In genomic region chr2:34102359-34102758, GRCh38 we compare ENCODE assay signal across 32 cellular contexts.
DNase-seq lines count a peak whose midpoint lies in the region; ATAC-seq and TF ChIP-seq lines count a peak whose summit lies in the region.
"Had no signal": no experiment of that assay in that cellular context is flagged by ENCODE, and none has a peak within 500 bp of the region (broad histone marks: within the 10 kb centered on the region; RNA-seq: fewer than 3 reads in every experiment).

No MANE protein-coding gene starts in this region.

- H3K4me3 Mint-ChIP-seq in T-helper 17 cell (no peak overlapping the region), Caco-2 (ENCODE audit: unreplicated experiment) (no peak overlapping the region)
- H3K4me3 Mint-ChIP-seq: B cell, naive B cell had no signal

- WGBS in IMR-90 (ENCODE audit: extremely low coverage in 2 of 2, insufficient read length in 1 of 2), 2 experiments: no CpG with 5 or more reads among the region's 2 CpGs
- 18% methylated on average over 2 of the region's 2 CpGs for WGBS in mammary epithelial cell (ENCODE audit: low coverage, missing lambda C conversion rate)
- no CpG with 5 or more reads among the region's 2 CpGs for WGBS in neuronal stem cell (ENCODE audit: extremely low coverage in 2 of 2, insufficient read length in 2 of 2, insufficient replicate concordance in 1 of 2), 2 donors

- H3K27ac ChIP-seq in IMR-90 (ENCODE audit: insufficient read depth, low read length) (no peak overlapping the region), mammary epithelial cell (ENCODE audit: insufficient read depth, low read depth, low read length) (no peak overlapping the region), foreskin keratinocyte (no peak overlapping the region), neuronal stem cell (replicated peaks; ENCODE audit: low read length) (no peak overlapping the region)
- H3K27ac ChIP-seq: adrenal gland, esophagus squamous epithelium, HL-60, tibial artery, VCaP had no signal

- H2BK20ac ChIP-seq in IMR-90 (ENCODE audit: low read depth, low read length): no peak overlapping the region

- no peak overlapping the region for H3K18ac ChIP-seq in IMR-90 (ENCODE audit: low read depth, low read length)
- H3K18ac ChIP-seq in neuronal stem cell (ENCODE audit: low read length): no peak overlapping the region

- CTCF ChIA-PET in IMR-90 (lab: Yijun Ruan, JAX) (interaction anchor here (0.6 kb wide), 1 partner anchor 1140 kb away, joined by 3 read pairs; no protein-coding TSS in a partner anchor), mammary epithelial cell (lab: Charles Lee; ENCODE audit: low non-redundant PET) (no interaction called here), Caco-2 (lab: Charles Lee) (no interaction called here)

- peaks cover 26% of the 10 kb centered on the region for H3K27me3 Mint-ChIP-seq in T-helper 17 cell
- H3K27me3 Mint-ChIP-seq in Caco-2 (ENCODE audit: insufficient read depth, unreplicated experiment): peaks cover 13% of the 10 kb centered on the region
- H3K27me3 Mint-ChIP-seq: B cell had no signal

- no peak for TF ChIP-seq POLR2A in IMR-90 (IDR thresholded peaks at IDR 0.05; ENCODE audit: low read depth, low read length)

- H3K36me3 Mint-ChIP-seq in T-helper 17 cell (ENCODE audit: low read depth) (no peaks in the 10 kb centered on the region), Caco-2 (ENCODE audit: insufficient read depth, unreplicated experiment) (no peaks in the 10 kb centered on the region)
- H3K36me3 Mint-ChIP-seq: naive B cell had no signal

- H4K8ac ChIP-seq in IMR-90 (ENCODE audit: low read depth in 2 of 2, low read length in 2 of 2) (no peak overlapping the region), neuronal stem cell (ENCODE audit: low read depth, low read length) (no peak overlapping the region)

- ATAC-seq in IMR-90 (ENCODE audit: low read depth): no peak
- no peak for ATAC-seq in foreskin keratinocyte
- ATAC-seq in T-helper 17 cell: no peak
- ATAC-seq: left colon; Panc1; stimulated activated naive CD8-positive, alpha-beta T cell treated with anti-CD3 and anti-CD28 coated beads, Interleukin-15, Interleukin-2, amounts not matched to agents 100 U/mL and 50 U/mL, for 24 hours had no signal

- H3K9ac ChIP-seq in IMR-90 (ENCODE audit: low read depth, low read length) (no peak overlapping the region), mammary epithelial cell (ENCODE audit: insufficient read depth, low read length) (no peak overlapping the region), neuronal stem cell (ENCODE audit: low read depth, low read length, poor library complexity) (no peak overlapping the region)

- no peaks in the 10 kb centered on the region for H3K79me1 ChIP-seq in IMR-90 (ENCODE audit: low read depth in 1 of 2, low read length in 2 of 2)
- no peaks in the 10 kb centered on the region for H3K79me1 ChIP-seq in neuronal stem cell (ENCODE audit: low read depth, low read length)

- no peaks in the 10 kb centered on the region for H3K9me1 ChIP-seq in IMR-90 (ENCODE audit: insufficient read depth, low read length)

- no peak overlapping the region for H2AFZ ChIP-seq in IMR-90 (replicated peaks; ENCODE audit: low read length, poor library complexity)
- no peak overlapping the region for H2AFZ ChIP-seq in mammary epithelial cell (ENCODE audit: low read depth, low read length)
- H2AFZ ChIP-seq in neuronal stem cell (ENCODE audit: low read length): no peak overlapping the region

- no peaks in the 10 kb centered on the region for H4K20me1 ChIP-seq in IMR-90 (ENCODE audit: insufficient read depth, low read length)
- H4K20me1 ChIP-seq in mammary epithelial cell (ENCODE audit: insufficient read depth, low read length): no peaks in the 10 kb centered on the region

- no peaks in the 10 kb centered on the region for H3K4me1 ChIP-seq in IMR-90 (ENCODE audit: control insufficient read depth, insufficient read depth, low read length)
- peaks cover 17% of the 10 kb centered on the region for H3K4me1 ChIP-seq in mammary epithelial cell (ENCODE audit: insufficient read depth, low read length)
- H3K4me1 ChIP-seq in foreskin keratinocyte: peaks cover 21% of the 10 kb centered on the region
- H3K4me1 ChIP-seq in Caco-2: no peaks in the 10 kb centered on the region
- H3K4me1 ChIP-seq in neuronal stem cell (ENCODE audit: control insufficient read depth in 2 of 2, insufficient read depth in 1 of 2, low read depth in 1 of 2, low read length in 2 of 2): peaks cover 0 to 11% of the 10 kb centered on the region in 2 donors
- H3K4me1 ChIP-seq: adrenal gland, esophagus squamous epithelium, tibial artery had no signal

- BruUV-seq in IMR-90 (replicated peaks; lab: Mats Ljungman, UMichigan): no TSS peak
- BruUV-seq in mammary epithelial cell (replicated peaks; lab: Mats Ljungman, UMichigan): no TSS peak
- BruUV-seq in Caco-2 (replicated peaks; lab: Mats Ljungman, UMichigan): no TSS peak

- no peak overlapping the region for H3K4me3 ChIP-seq in IMR-90 (ENCODE audit: insufficient read depth, low read depth, low read length)
- H3K4me3 ChIP-seq in mammary epithelial cell (replicated peaks in 1 of 3; ENCODE audit: insufficient read depth in 1 of 3, low read depth in 2 of 3, low read length in 3 of 3): no peak overlapping the region
- no peak overlapping the region for H3K4me3 ChIP-seq in Caco-2 (ENCODE audit: low read depth, low read length)
- no peak overlapping the region for H3K4me3 ChIP-seq in neuronal stem cell (ENCODE audit: low read length in 2 of 2)
- H3K4me3 ChIP-seq: adrenal gland, esophagus squamous epithelium, MG63, tibial artery had no signal

- in situ Hi-C loops in IMR-90 (cut with MboI; ENCODE audit: low sequenced_read_pairs) (no loop called here), mammary epithelial cell (cut with MboI; ENCODE audit: low sequenced_read_pairs in 2 of 2) (no loop called here)

- no peak for TF ChIP-seq RAD21 in IMR-90 (IDR thresholded peaks at IDR 0.05; ENCODE audit: low read length)

- no peak for TF ChIP-seq CTCF in IMR-90 (conservative IDR thresholded peaks at IDR 0.05; ENCODE audit: low read depth, low read length)
- no peak for TF ChIP-seq CTCF in mammary epithelial cell (conservative IDR thresholded peaks at IDR 0.05 in 1 of 2, IDR thresholded peaks at IDR 0.05 in 1 of 2; ENCODE audit: extremely low read depth in 1 of 2, insufficient read depth in 1 of 2, low read depth in 1 of 2, low read length in 2 of 2)
- no peak for TF ChIP-seq CTCF in foreskin keratinocyte (conservative IDR thresholded peaks at IDR 0.05)
- TF ChIP-seq CTCF in Caco-2 (IDR thresholded peaks at IDR 0.05; ENCODE audit: insufficient read depth in 1 of 2, low read depth in 1 of 2, low read length in 1 of 2, severe bottlenecking in 1 of 2, unreplicated experiment in 1 of 2): no peak

- H3K27ac Mint-ChIP-seq in T-helper 17 cell: no peak overlapping the region
- H3K27ac Mint-ChIP-seq in Caco-2 (ENCODE audit: unreplicated experiment): no peak overlapping the region
- H3K27ac Mint-ChIP-seq: B cell, naive B cell had no signal

- no peaks in the 10 kb centered on the region for H3K27me3 ChIP-seq in IMR-90 (ENCODE audit: control insufficient read depth, insufficient read depth, low read length)
- no peaks in the 10 kb centered on the region for H3K27me3 ChIP-seq in mammary epithelial cell (ENCODE audit: insufficient read depth, low read length)
- peaks cover 14% of the 10 kb centered on the region for H3K27me3 ChIP-seq in foreskin keratinocyte
- no peaks in the 10 kb centered on the region for H3K27me3 ChIP-seq in Caco-2 (replicated peaks; ENCODE audit: control insufficient read depth, insufficient read depth, low read length)
- H3K27me3 ChIP-seq in neuronal stem cell (ENCODE audit: control insufficient read depth in 3 of 3, insufficient read depth in 3 of 3, low read depth in 1 of 3, low read length in 3 of 3): no peaks in the 10 kb centered on the region
- H3K27me3 ChIP-seq: adrenal gland, esophagus squamous epithelium, MG63, tibial artery had no signal

- POLR2A ChIA-PET in IMR-90 (lab: Charles Lee; ENCODE audit: unreplicated experiment) (no interaction called here), Caco-2 (lab: Charles Lee) (no interaction called here)

- dilution Hi-C loops in IMR-90 (cut with HindIII; ENCODE audit: low sequenced_read_pairs, unreplicated experiment) (no loop called here), mammary epithelial cell (cut with HindIII; ENCODE audit: low sequenced_read_pairs) (no loop called here)

- H2BK5ac ChIP-seq in IMR-90 (ENCODE audit: low read depth, low read length, poor library complexity, severe bottlenecking) (no peak overlapping the region), neuronal stem cell (ENCODE audit: low read length) (no peak overlapping the region)

- H3K4me1 Mint-ChIP-seq in T-helper 17 cell (peaks cover 4% of the 10 kb centered on the region), Caco-2 (ENCODE audit: low read depth, unreplicated experiment) (no peaks in the 10 kb centered on the region)
- H3K4me1 Mint-ChIP-seq: B cell, naive B cell had no signal

- H3K23ac ChIP-seq in IMR-90 (ENCODE audit: low read depth, low read length) (no peak overlapping the region), neuronal stem cell (ENCODE audit: low read depth, low read length, poor library complexity) (no peak overlapping the region)

- no peak overlapping the region for H2AK9ac ChIP-seq in IMR-90 (replicated peaks; ENCODE audit: low read depth, low read length, poor library complexity)

- H4K5ac ChIP-seq in IMR-90 (ENCODE audit: low read depth, low read length): no peak overlapping the region

- no peaks in the 10 kb centered on the region for H3K79me2 ChIP-seq in mammary epithelial cell (ENCODE audit: insufficient read depth, low read length)

- DNase-seq in A172 (ENCODE audit: low spot score) (peak; percentile 31), IMR-90 (peak; percentile 4), mammary epithelial cell (peak; percentile 67), foreskin keratinocyte (peak; percentile 58 to 67), T-helper 17 cell (no peak), mucosa of gallbladder (ENCODE audit: low spot score) (no peak), Caco-2 (no peak), neuronal stem cell (ENCODE audit: low spot score) (no peak)
- DNase-seq: 8988T; activated CD4-positive, alpha-beta T cell treated with anti-CD3 and anti-CD28 coated beads, Interleukin-2, amount 50 U/mL, for 4 hours; activated effector memory CD4-positive, alpha-beta T cell treated with Interleukin-2 at 50 U/mL for 16 hours; adrenal gland; cerebellar nuclear complex; DMS79; effector CD4-positive, alpha-beta T cell; esophagus squamous epithelium; glutamatergic neuron; GOT3; left colon; mesenchymal stem cell; MG63; naive B cell; NCI-H1436; NCI-H510A treated with DMSO at 0.1 percent for 48 hours; NK-92 treated with Interleukin-12 subunit alpha and Interleukin-12 subunit beta, amount 100 ng/mL, for 24 hours; stimulated activated CD4-positive, alpha-beta T cell treated with anti-CD3 and anti-CD28 coated beads, Interleukin-4, amount 100 ng/mL, for 24 hours; stimulated activated naive CD8-positive, alpha-beta T cell treated with anti-CD3 and anti-CD28 coated beads, Interleukin-15, Interleukin-2, amounts not matched to agents 100 U/mL and 50 U/mL, for 24 hours; tibial artery had no signal

- H2BK15ac ChIP-seq in IMR-90 (ENCODE audit: low read depth, low read length) (no peak overlapping the region), neuronal stem cell (ENCODE audit: low read length) (no peak overlapping the region)

- H2AK5ac ChIP-seq in IMR-90 (ENCODE audit: low read depth, low read length) (no peak overlapping the region), neuronal stem cell (ENCODE audit: low read depth, low read length) (no peak overlapping the region)

- no peak overlapping the region for H2BK12ac ChIP-seq in neuronal stem cell (ENCODE audit: low read length)

- H3K4ac ChIP-seq in IMR-90 (ENCODE audit: low read depth, low read length) (no peak overlapping the region), neuronal stem cell (ENCODE audit: low read length) (no peak overlapping the region)

- no peaks in the 10 kb centered on the region for H3K9me3 Mint-ChIP-seq in Caco-2 (ENCODE audit: unreplicated experiment)
- H3K9me3 Mint-ChIP-seq: naive B cell had no signal

- H3K14ac ChIP-seq in IMR-90 (replicated peaks; ENCODE audit: low read depth, low read length) (no peak overlapping the region), neuronal stem cell (ENCODE audit: low read length) (no peak overlapping the region)

- H3K4me2 ChIP-seq in IMR-90 (ENCODE audit: low read depth, low read length): no peak overlapping the region
- H3K4me2 ChIP-seq in mammary epithelial cell (ENCODE audit: insufficient read depth, low read depth, low read length): no peak overlapping the region
- H3K4me2 ChIP-seq in neuronal stem cell (ENCODE audit: insufficient read depth, low read length, poor library complexity, severe bottlenecking): no peak overlapping the region

- H3K56ac ChIP-seq in IMR-90 (ENCODE audit: extremely low read depth, insufficient read depth, low read length): no peak overlapping the region

- H2BK120ac ChIP-seq in IMR-90 (ENCODE audit: low read depth, low read length): no peak overlapping the region
- H2BK120ac ChIP-seq in neuronal stem cell (ENCODE audit: low read depth, low read length): no peak overlapping the region

- H3K36me3 ChIP-seq in IMR-90 (ENCODE audit: control insufficient read depth, insufficient read depth, low read length): no peaks in the 10 kb centered on the region
- no peaks in the 10 kb centered on the region for H3K36me3 ChIP-seq in mammary epithelial cell (ENCODE audit: insufficient read depth, low read length)
- H3K36me3 ChIP-seq in Caco-2 (ENCODE audit: control insufficient read depth, insufficient read depth, low read length): no peaks in the 10 kb centered on the region
- no peaks in the 10 kb centered on the region for H3K36me3 ChIP-seq in neuronal stem cell (replicated peaks in 1 of 2; ENCODE audit: control insufficient read depth in 2 of 2, insufficient read depth in 2 of 2, low read length in 2 of 2)
- H3K36me3 ChIP-seq: adrenal gland, esophagus squamous epithelium, MG63, tibial artery had no signal

- intact Hi-C loops in IMR-90 (cut with micrococcal nuclease) (no loop called here), mammary epithelial cell (cut with micrococcal nuclease) (loop anchor here (5.0 kb wide), 1 partner anchor 450 kb away; no protein-coding TSS in a partner anchor), Caco-2 (cut with micrococcal nuclease; ENCODE audit: unreplicated experiment) (no loop called here)

- H4K91ac ChIP-seq in IMR-90 (ENCODE audit: insufficient read depth, low read depth, low read length) (no peak overlapping the region), neuronal stem cell (ENCODE audit: low read depth, low read length, poor library complexity) (no peak overlapping the region)

- H3K9me3 ChIP-seq in IMR-90 (ENCODE audit: control insufficient read depth, insufficient read depth, low read length): no peaks in the 10 kb centered on the region
- H3K9me3 ChIP-seq in mammary epithelial cell (replicated peaks; ENCODE audit: insufficient read depth, low read length): no peaks in the 10 kb centered on the region
- no peaks in the 10 kb centered on the region for H3K9me3 ChIP-seq in T-helper 17 cell (ENCODE audit: control insufficient read depth, low read length, poor library complexity, severe bottlenecking)
- H3K9me3 ChIP-seq in Caco-2: no peaks in the 10 kb centered on the region
- H3K9me3 ChIP-seq in neuronal stem cell (replicated peaks in 1 of 2; ENCODE audit: control insufficient read depth in 2 of 2, insufficient read depth in 1 of 2, low read depth in 1 of 2, low read length in 2 of 2): no peaks in the 10 kb centered on the region
- H3K9me3 ChIP-seq: adrenal gland, esophagus squamous epithelium, tibial artery had no signal

Comparison
In these comparisons a context has a peak if more than half of its experiments do, and no peak if none do; other contexts are left out.
1. DNase-seq: peak in A172 (single experiment), IMR-90 (single experiment), mammary epithelial cell (single experiment) and foreskin keratinocyte (2 of 2); none in T-helper 17 cell (0 of 3), mucosa of gallbladder (single experiment), Caco-2 (0 of 2) and neuronal stem cell (single experiment).